ENCODE assay signal across 12 cellular contexts in the genomic region with DNA sequence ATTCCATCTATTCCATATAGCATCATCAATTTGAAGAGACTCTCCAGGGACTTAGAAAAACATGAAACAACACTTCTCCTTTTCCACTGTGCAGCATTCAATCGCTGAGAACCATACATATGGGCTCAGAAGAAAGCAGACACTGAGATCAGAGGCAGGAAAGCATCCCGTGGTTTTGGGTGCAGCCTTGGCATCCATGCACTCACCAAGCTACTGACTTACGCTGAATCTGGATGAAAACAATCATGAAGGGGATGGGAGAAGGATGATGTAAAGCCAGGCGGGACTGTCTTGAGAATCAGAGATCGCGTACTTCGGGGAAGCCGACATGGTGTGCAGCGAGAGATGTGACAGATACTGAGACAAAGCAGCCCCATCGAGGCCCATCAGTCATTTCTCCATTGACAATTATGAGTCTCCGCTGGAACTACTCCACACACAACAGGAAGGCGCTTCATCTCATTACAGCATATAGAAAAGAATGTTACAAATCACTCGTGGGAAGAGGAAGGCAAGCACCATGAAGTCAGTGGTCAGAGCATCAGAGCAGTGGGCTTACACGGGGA.
"Had no signal": no experiment of that assay in that cellular context is flagged by ENCODE, and none has a peak within 500 bp of the region (broad histone marks: within the 10 kb centered on the region; RNA-seq: fewer than 3 reads in every experiment).

No MANE protein-coding gene starts in this region.

- H3K4me3 ChIP-seq: gastroesophageal sphincter, neural progenitor cell, pancreas, SJCRH30, transverse colon had no signal

- ATAC-seq: gastroesophageal sphincter, pancreas had no signal

- H3K4me3 Mint-ChIP-seq: neural progenitor cell; T-helper 2 cell treated with Interferon-gamma antibody and Interleukin-4, amounts not matched to agents 5 μg/mL and 100 μg/mL, for 36 hours had no signal

- H3K27ac Mint-ChIP-seq: neural progenitor cell; T-helper 2 cell treated with Interferon-gamma antibody and Interleukin-4, amounts not matched to agents 5 μg/mL and 100 μg/mL, for 36 hours had no signal

- DNase-seq: activated effector memory CD4-positive, alpha-beta T cell treated with anti-CD3 and anti-CD28 coated beads, Interleukin-2, amount 50 U/mL, for 16 hours; aorta; central memory CD4-positive, alpha-beta T cell; effector memory CD4-positive, alpha-beta T cell; pancreas; SJCRH30; stimulated activated CD4-positive, alpha-beta T cell treated with anti-CD3 and anti-CD28 coated beads, Interleukin-15, amount 100 ng/mL, for 24 hours; stimulated activated CD4-positive, alpha-beta T cell treated with anti-CD3 and anti-CD28 coated beads, Interleukin-4, amount 100 ng/mL, for 4 hours; transverse colon had no signal
